In the genomic region with DNA sequence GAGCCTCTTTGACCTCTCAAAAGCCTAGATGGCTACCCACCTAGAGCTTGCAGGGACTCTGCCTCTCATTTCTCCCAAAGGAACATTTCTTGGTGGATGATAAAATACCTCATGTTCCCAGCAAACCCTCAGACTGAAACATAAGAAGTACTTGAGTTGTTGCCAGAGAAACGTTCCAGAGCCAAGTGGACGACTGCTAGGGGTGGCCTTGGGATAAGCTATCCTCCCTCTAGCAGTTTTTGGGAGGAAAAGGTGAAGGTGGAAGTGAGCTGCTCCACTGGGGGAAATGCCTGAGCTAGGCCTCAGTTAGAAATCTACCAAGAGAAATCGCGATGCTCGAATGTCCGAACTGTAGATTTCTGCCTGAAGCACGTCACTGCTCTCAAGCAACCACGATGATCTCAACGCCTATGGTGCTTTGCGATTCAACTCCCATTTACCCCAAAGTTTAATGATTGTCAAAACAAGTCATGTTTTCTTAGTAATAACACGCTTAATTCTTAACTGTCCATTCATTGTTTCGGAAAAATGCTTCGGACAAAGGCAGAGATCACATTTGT, we compare ENCODE assay signal across 19 cellular contexts.
A peak's percentile ranks its signal among the peaks of the same experiment; 100 is the strongest.
DNase-seq lines count a peak whose midpoint lies in the region; ATAC-seq and TF ChIP-seq lines count a peak whose summit lies in the region.
"Had no signal": no experiment of that assay in that cellular context is flagged by ENCODE, and none has a peak within 500 bp of the region (broad histone marks: within the 10 kb centered on the region; RNA-seq: fewer than 3 reads in every experiment).

No MANE protein-coding gene starts in this region.

- intact Hi-C loops in Right ventricle myocardium inferior (cut with DNase I) (loop anchor here (5.0 kb wide), 1 partner anchor 133 kb away; no protein-coding TSS in a partner anchor), left ventricle myocardium inferior (cut with micrococcal nuclease) (no loop called here), upper lobe of right lung (cut with DNase I) (no loop called here), Caco-2 (cut with micrococcal nuclease; ENCODE audit: unreplicated experiment) (no loop called here), psoas muscle (cut with DNase I) (no loop called here)

- H3K9me3 ChIP-seq in left ventricle myocardium inferior (replicated peaks) (no peaks in the 10 kb centered on the region), upper lobe of right lung (no peaks in the 10 kb centered on the region), Caco-2 (no peaks in the 10 kb centered on the region), psoas muscle (no peaks in the 10 kb centered on the region)

- H3K27me3 Mint-ChIP-seq in Caco-2 (ENCODE audit: insufficient read depth, unreplicated experiment) = peaks cover 5% of the 10 kb centered on the region

- H3K4me3 ChIP-seq in left ventricle myocardium inferior (no peak overlapping the region), upper lobe of right lung (no peak overlapping the region), Caco-2 (ENCODE audit: low read depth, low read length) (no peak overlapping the region), psoas muscle (no peak overlapping the region)
- H3K4me3 ChIP-seq: lung had no signal

- no peaks in the 10 kb centered on the region for H3K27me3 ChIP-seq in left ventricle myocardium inferior (ENCODE audit: low read depth)
- no peaks in the 10 kb centered on the region for H3K27me3 ChIP-seq in upper lobe of right lung
- H3K27me3 ChIP-seq in Caco-2 (replicated peaks; ENCODE audit: control insufficient read depth, insufficient read depth, low read length) = no peaks in the 10 kb centered on the region
- H3K27me3 ChIP-seq in psoas muscle (ENCODE audit: insufficient read depth in 3 of 3, low read length in 2 of 3) = no peaks in the 10 kb centered on the region

- TF ChIP-seq CTCF in left ventricle myocardium inferior (IDR thresholded peaks at IDR 0.05; ENCODE audit: borderline replicate concordance) = no peak
- no peak for TF ChIP-seq CTCF in upper lobe of right lung (IDR thresholded peaks at IDR 0.05)
- TF ChIP-seq CTCF in Caco-2 (IDR thresholded peaks at IDR 0.05; ENCODE audit: insufficient read depth in 1 of 2, low read depth in 1 of 2, low read length in 1 of 2, severe bottlenecking in 1 of 2, unreplicated experiment in 1 of 2) = no peak
- TF ChIP-seq CTCF in psoas muscle (IDR thresholded peaks at IDR 0.05) = no peak

- H3K27ac Mint-ChIP-seq in Caco-2 (ENCODE audit: unreplicated experiment) = no peak overlapping the region
- H3K27ac Mint-ChIP-seq: activated naive CD4-positive, alpha-beta T cell treated with anti-CD3 and anti-CD28 coated beads for 36 hours; brain; stimulated activated naive B cell treated with anti-CD40 and anti-IgM and Interleukin-4, amounts not matched to agents 10 μg/mL and 1 μg/mL and 100 μg/mL, for 72 hours had no signal

- POLR2A ChIA-PET in Caco-2 (lab: Charles Lee) = no interaction called here

- H3K4me1 ChIP-seq in left ventricle myocardium inferior = peaks cover 32% of the 10 kb centered on the region
- H3K4me1 ChIP-seq in upper lobe of right lung = no peaks in the 10 kb centered on the region
- H3K4me1 ChIP-seq in Caco-2 = no peaks in the 10 kb centered on the region
- H3K4me1 ChIP-seq in psoas muscle = no peaks in the 10 kb centered on the region

- WGBS in psoas muscle, 3 donors = 68 to 75% (median 70%) methylated on average over 13 of the region's 13 CpGs

- no peak overlapping the region for H3K4me3 Mint-ChIP-seq in Caco-2 (ENCODE audit: unreplicated experiment)
- H3K4me3 Mint-ChIP-seq: activated naive CD4-positive, alpha-beta T cell treated with anti-CD3 and anti-CD28 coated beads for 36 hours; brain; stimulated activated naive B cell treated with anti-CD40 and anti-IgM and Interleukin-4, amounts not matched to agents 10 μg/mL and 1 μg/mL and 100 μg/mL, for 72 hours had no signal

- CTCF ChIA-PET in Caco-2 (lab: Charles Lee) = no interaction called here

- no peaks in the 10 kb centered on the region for H3K4me1 Mint-ChIP-seq in Caco-2 (ENCODE audit: low read depth, unreplicated experiment)
- H3K4me1 Mint-ChIP-seq: brain; stimulated activated naive B cell treated with anti-CD40 and anti-IgM and Interleukin-4, amounts not matched to agents 10 μg/mL and 1 μg/mL and 100 μg/mL, for 72 hours had no signal

- no peaks in the 10 kb centered on the region for H3K9me3 Mint-ChIP-seq in Caco-2 (ENCODE audit: unreplicated experiment)
- H3K9me3 Mint-ChIP-seq: activated naive CD4-positive, alpha-beta T cell treated with anti-CD3 and anti-CD28 coated beads for 36 hours had no signal

- H3K36me3 ChIP-seq in left ventricle myocardium inferior = no peaks in the 10 kb centered on the region
- no peaks in the 10 kb centered on the region for H3K36me3 ChIP-seq in upper lobe of right lung
- no peaks in the 10 kb centered on the region for H3K36me3 ChIP-seq in Caco-2 (ENCODE audit: control insufficient read depth, insufficient read depth, low read length)
- H3K36me3 ChIP-seq in psoas muscle (ENCODE audit: insufficient read depth in 1 of 2, low read depth in 1 of 2) = no peaks in the 10 kb centered on the region

- DNase-seq in Right ventricle myocardium inferior (ENCODE audit: missing footprints) = no peak
- no peak for DNase-seq in left ventricle myocardium inferior
- DNase-seq in brain pericyte (ENCODE audit: low read depth, low spot score) = peak; percentile 37
- DNase-seq in myocyte (ENCODE audit: low read depth) = peak; percentile 43
- DNase-seq in upper lobe of right lung = no peak
- no peak for DNase-seq in stimulated activated naive CD4-positive, alpha-beta T cell (lab: John Stamatoyannopoulos, UW)
- no peak for DNase-seq in Caco-2
- DNase-seq in psoas muscle = no peak
- DNase-seq: activated CD4-positive, alpha-beta T cell treated with anti-CD3 and anti-CD28 coated beads, Interleukin-2, amount 50 U/mL, for 48 hours; activated naive CD4-positive, alpha-beta T cell treated with anti-CD3 and anti-CD28 coated beads for 36 hours; DND-41; glutamatergic neuron; GOT3; NCI-H187; SHP77; stimulated activated naive B cell treated with anti-CD40 and anti-IgM and Interleukin-4, amounts not matched to agents 10 μg/mL and 1 μg/mL and 100 μg/mL, for 72 hours; T-helper 1 cell had no signal

- peak; percentile 43 for ATAC-seq in Right ventricle myocardium inferior
- peak; percentile 42 for ATAC-seq in upper lobe of right lung
- no peak for ATAC-seq in psoas muscle
- ATAC-seq: stimulated activated naive B cell treated with anti-CD40 and anti-IgM and Interleukin-4, amounts not matched to agents 10 μg/mL and 1 μg/mL and 100 μg/mL, for 72 hours had no signal

- H3K36me3 Mint-ChIP-seq in Caco-2 (ENCODE audit: insufficient read depth, unreplicated experiment) = no peaks in the 10 kb centered on the region
- H3K36me3 Mint-ChIP-seq: brain; stimulated activated naive B cell treated with anti-CD40 and anti-IgM and Interleukin-4, amounts not matched to agents 10 μg/mL and 1 μg/mL and 100 μg/mL, for 72 hours had no signal

- BruUV-seq in Caco-2 (replicated peaks; lab: Mats Ljungman, UMichigan) = no TSS peak

- H3K27ac ChIP-seq in left ventricle myocardium inferior (replicated peaks) = no peak overlapping the region
- H3K27ac ChIP-seq in upper lobe of right lung = no peak overlapping the region
- H3K27ac ChIP-seq in psoas muscle = no peak overlapping the region

Comparison
In these comparisons a context has a peak if more than half of its experiments do, and no peak if none do; other contexts are left out.
1. ATAC-seq: peak in Right ventricle myocardium inferior (single experiment) and upper lobe of right lung (single experiment); none in psoas muscle (0 of 4).
2. DNase-seq: peak in brain pericyte (single experiment) and myocyte (single experiment); none in Right ventricle myocardium inferior (single experiment), left ventricle myocardium inferior (single experiment), upper lobe of right lung (single experiment), stimulated activated naive CD4-positive, alpha-beta T cell (0 of 6), Caco-2 (0 of 2) and psoas muscle (0 of 2).